Comparison of ENCODE assay signal across 8 cellular contexts in genomic region chr4:155371432-155372043, GRCh38. TPM values are rescaled to one million over a fixed set of nuclear protein-coding genes. Genes with fewer than 3 reads are reported as not detected.
DNase-seq lines count a peak whose midpoint lies in the region; ATAC-seq and TF ChIP-seq lines count a peak whose summit lies in the region.

No MANE protein-coding gene starts in this region.

- no peak overlapping the region for H3K4me3 Mint-ChIP-seq in CD14-positive monocyte

- peaks cover 0 to 2% of the 10 kb centered on the region in 2 donors for H3K36me3 Mint-ChIP-seq in CD14-positive monocyte

- TF ChIP-seq CTCF in CD14-positive monocyte (IDR thresholded peaks at IDR 0.05) (peak; percentile 44), dorsolateral prefrontal cortex (IDR thresholded peaks at IDR 0.05 in 54 of 56, conservative IDR thresholded peaks at IDR 0.05 in 2 of 56; ENCODE audit: low read depth in 1 of 56, partially characterized antibody in 56 of 56) (peak; percentile 31 to 75 (median 54))

- H3K27me3 Mint-ChIP-seq in CD14-positive monocyte (ENCODE audit: low read depth in 3 of 3) = peaks cover 18 to 23% (median 21%) of the 10 kb centered on the region in 3 donors

- no peak overlapping the region for H3K27ac Mint-ChIP-seq in CD14-positive monocyte

- 37 to 43% methylated on average over 4 of the region's 4 CpGs for WGBS in aorta, 2 donors

- H3K9me3 ChIP-seq in aorta (ENCODE audit: control insufficient read depth, low read length) = no peaks in the 10 kb centered on the region

- no peak for DNase-seq in CD14-positive monocyte (ENCODE audit: low spot score)
- DNase-seq in NCI-H446 treated with DMSO at 0.1 percent for 48 hours (lab: John Stamatoyannopoulos, UW) = peak; percentile 4
- no peak for DNase-seq in dorsolateral prefrontal cortex
- peak; percentile 5 for DNase-seq in stromal cell of bone marrow (ENCODE audit: low read depth)
- no peak for DNase-seq in aorta
- no peak for DNase-seq in DMS79 treated with DMSO at 0.1 percent for 48 hours (lab: John Stamatoyannopoulos, UW)

- H3K36me3 ChIP-seq in aorta (ENCODE audit: control insufficient read depth in 1 of 2, insufficient read depth in 2 of 2, low read length in 1 of 2) = peaks cover 0 to 2% of the 10 kb centered on the region in 2 donors

- no peak overlapping the region for H3K27ac ChIP-seq in dorsolateral prefrontal cortex
- H3K27ac ChIP-seq in aorta (ENCODE audit: low read depth in 1 of 2, low read length in 2 of 2) = no peak overlapping the region

- no peaks in the 10 kb centered on the region for H3K27me3 ChIP-seq in dorsolateral prefrontal cortex
- H3K27me3 ChIP-seq in aorta (ENCODE audit: control insufficient read depth in 1 of 2, insufficient read depth in 2 of 2, low read length in 1 of 2) = no peaks in the 10 kb centered on the region

- ATAC-seq in GM21529 (IDR thresholded peaks at IDR 0.05; ENCODE audit: unreplicated experiment) (peak; percentile 36), aorta (ENCODE audit: low FRiP score) (no peak), GM19328 (IDR thresholded peaks at IDR 0.05; ENCODE audit: unreplicated experiment) (no peak)

- peaks cover 11% of the 10 kb centered on the region for H3K4me1 Mint-ChIP-seq in CD14-positive monocyte

- H3K9me3 Mint-ChIP-seq in CD14-positive monocyte = peaks cover 0 to 5% (median 0%) of the 10 kb centered on the region in 7 donors

- H3K4me1 ChIP-seq in aorta (ENCODE audit: control insufficient read depth in 1 of 2, insufficient read depth in 2 of 2, low read length in 2 of 2) = no peaks in the 10 kb centered on the region

- intact Hi-C loops in CD14-positive monocyte (cut with micrococcal nuclease) = loop anchor here in 1 of 2 donors (10.0 kb wide), 2 partner anchors 413 to 817 kb away; partner anchors contain the start of gene PLRG1
- intact Hi-C loops in dorsolateral prefrontal cortex (cut with DNase I) = loop anchor here in 1 of 2 donors (5.0 kb wide), 1 partner anchor 389 kb away; no protein-coding TSS in a partner anchor
- intact Hi-C loops in aorta (cut with DNase I) = loop anchor here in 1 of 2 donors (5.0 kb wide), 1 partner anchor 1436 kb away; no protein-coding TSS in a partner anchor

- no peak overlapping the region for H3K4me3 ChIP-seq in dorsolateral prefrontal cortex
- no peak overlapping the region for H3K4me3 ChIP-seq in aorta (ENCODE audit: low read length in 2 of 2)

RNA-seq across cellular contexts. Expression of gene MAP9, which starts 5.2 kb away (rescaled TPM):
- polyA plus RNA-seq in CD14-positive monocyte (not detected), aorta (10 to 100 TPM in 1 of 2 donors, 1 to 10 TPM in 1; 4.0 to 10.0 TPM)
- total RNA-seq in dorsolateral prefrontal cortex (10 to 100 TPM; 23.3 to 87.3 (median 59.7) TPM), aorta (10 to 100 TPM; 12.4 to 16.2 TPM)

Comparison
In these comparisons a context has a peak if more than half of its experiments do, and no peak if none do; other contexts are left out.
1. DNase-seq: peak in NCI-H446 treated with DMSO at 0.1 percent for 48 hours (single experiment) and stromal cell of bone marrow (single experiment); none in CD14-positive monocyte (single experiment), dorsolateral prefrontal cortex (0 of 10), aorta (0 of 2) and DMS79 treated with DMSO at 0.1 percent for 48 hours (single experiment).